In genomic region chr4:7153711-7154110, GRCh38 we compare ENCODE assay signal across 22 cellular contexts. TPM values are rescaled to one million over a fixed set of nuclear protein-coding genes. Genes with fewer than 3 reads are reported as not detected.
DNase-seq lines count a peak whose midpoint lies in the region; ATAC-seq and TF ChIP-seq lines count a peak whose summit lies in the region.
"Had no signal": no experiment of that assay in that cellular context is flagged by ENCODE, and none has a peak within 500 bp of the region (broad histone marks: within the 10 kb centered on the region; RNA-seq: fewer than 3 reads in every experiment).

No MANE protein-coding gene starts in this region.

- H3K27ac Mint-ChIP-seq in activated naive CD4-positive, alpha-beta T cell treated with anti-CD3 and anti-CD28 coated beads, Interleukin-2, amount 10 ng/mL, durations not matched to agents 7 days and 5 days = no peak overlapping the region
- H3K27ac Mint-ChIP-seq: CD4-positive, CD25-positive, alpha-beta regulatory T cell; HFFc6 had no signal

- no peaks in the 10 kb centered on the region for H3K36me3 ChIP-seq in RWPE2 (ENCODE audit: low read depth)
- no peaks in the 10 kb centered on the region for H3K36me3 ChIP-seq in lower lobe of right lung
- H3K36me3 ChIP-seq in sigmoid colon = no peaks in the 10 kb centered on the region
- no peaks in the 10 kb centered on the region for H3K36me3 ChIP-seq in brain microvascular endothelial cell (replicated peaks)
- H3K36me3 ChIP-seq: BLaER1, HAP-1, MG63 had no signal

- CTCF ChIA-PET in activated naive CD4-positive, alpha-beta T cell treated with anti-CD3 and anti-CD28 coated beads, Interleukin-2, amount 10 ng/mL, durations not matched to agents 7 days and 5 days (lab: Charles Lee) = no interaction called here

- no peaks in the 10 kb centered on the region for H3K4me1 Mint-ChIP-seq in activated naive CD4-positive, alpha-beta T cell treated with anti-CD3 and anti-CD28 coated beads, Interleukin-2, amount 10 ng/mL, durations not matched to agents 7 days and 5 days
- H3K4me1 Mint-ChIP-seq: CD4-positive, CD25-positive, alpha-beta regulatory T cell had no signal

- H3K4me3 ChIP-seq in RWPE2 (ENCODE audit: severe bottlenecking) = no peak overlapping the region
- H3K4me3 ChIP-seq in lower lobe of right lung = no peak overlapping the region
- H3K4me3 ChIP-seq in sigmoid colon = no peak overlapping the region
- H3K4me3 ChIP-seq in brain microvascular endothelial cell (ENCODE audit: low read depth, low read length) = no peak overlapping the region
- H3K4me3 ChIP-seq: BLaER1, HAP-1, MG63, SK-N-MC had no signal

- H3K4me1 ChIP-seq in RWPE2 (ENCODE audit: insufficient read depth, poor library complexity, severe bottlenecking) (peaks cover 4% of the 10 kb centered on the region), lower lobe of right lung (no peaks in the 10 kb centered on the region), sigmoid colon (peaks cover 0 to 14% (median 7%) of the 10 kb centered on the region in 4 donors)
- H3K4me1 ChIP-seq: BLaER1, HAP-1 had no signal

- no peak for ATAC-seq in RWPE2 (ENCODE audit: low read depth)
- no peak for ATAC-seq in lower lobe of right lung

- WGBS in sigmoid colon, 2 donors = 90 to 91% methylated on average over 7 of the region's 7 CpGs

- no peak overlapping the region for H3K27ac ChIP-seq in RWPE2 (ENCODE audit: poor library complexity, severe bottlenecking)
- no peak overlapping the region for H3K27ac ChIP-seq in lower lobe of right lung
- H3K27ac ChIP-seq in sigmoid colon = no peak overlapping the region
- no peak overlapping the region for H3K27ac ChIP-seq in brain microvascular endothelial cell
- H3K27ac ChIP-seq: BLaER1, SK-N-MC had no signal

- H3K4me3 Mint-ChIP-seq in activated naive CD4-positive, alpha-beta T cell treated with anti-CD3 and anti-CD28 coated beads, Interleukin-2, amount 10 ng/mL, durations not matched to agents 7 days and 5 days = no peak overlapping the region
- H3K4me3 Mint-ChIP-seq: CD4-positive, CD25-positive, alpha-beta regulatory T cell; HFFc6 had no signal

- DNase-seq in activated naive CD4-positive, alpha-beta T cell treated with anti-CD3 and anti-CD28 coated beads, Interleukin-2, amount 10 ng/mL, durations not matched to agents 7 days and 5 days = peak; percentile 17
- DNase-seq in activated naive CD4-positive, alpha-beta T cell (lab: John Stamatoyannopoulos, UW) = no peak
- DNase-seq in RWPE2 (ENCODE audit: low spot score) (peak; percentile 23), lower lobe of right lung (peak; percentile 17), sigmoid colon (peak; percentile 25), dermis blood vessel endothelial cell (no peak), NCI-H1417 treated with DMSO at 0.1 percent for 48 hours (lab: John Stamatoyannopoulos, UW) (no peak), brain microvascular endothelial cell (no peak)
- DNase-seq: CD4-positive, CD25-positive, alpha-beta regulatory T cell; GOT3; HFFc6; KG1; MG63; NCI-H1105 treated with DMSO at 0.1 percent for 48 hours; NCI-H2029; NCI-H446 treated with DMSO at 0.1 percent for 48 hours; NCI-H526 treated with DMSO at 0.1 percent for 48 hours; RPMI8226; SIG-M5 had no signal

- H3K9me3 ChIP-seq in RWPE2 (ENCODE audit: severe bottlenecking) (no peaks in the 10 kb centered on the region), lower lobe of right lung (no peaks in the 10 kb centered on the region), sigmoid colon (no peaks in the 10 kb centered on the region)
- H3K9me3 ChIP-seq: BLaER1, HAP-1, MG63 had no signal

- H3K27me3 Mint-ChIP-seq in activated naive CD4-positive, alpha-beta T cell treated with anti-CD3 and anti-CD28 coated beads, Interleukin-2, amount 10 ng/mL, durations not matched to agents 7 days and 5 days = peaks cover 44% of the 10 kb centered on the region

- no peaks in the 10 kb centered on the region for H3K9me3 Mint-ChIP-seq in activated naive CD4-positive, alpha-beta T cell treated with anti-CD3 and anti-CD28 coated beads, Interleukin-2, amount 10 ng/mL, durations not matched to agents 7 days and 5 days
- H3K9me3 Mint-ChIP-seq: HFFc6 had no signal

- intact Hi-C loops in lower lobe of right lung (cut with DNase I) (no loop called here), sigmoid colon (cut with DNase I) (no loop called here)

- no peak for TF ChIP-seq EP300 in sigmoid colon (IDR thresholded peaks at IDR 0.05)

- in situ Hi-C loops in brain microvascular endothelial cell (cut with HindIII; ENCODE audit: low pct_ligation_motif_present, low sequenced_read_pairs) = no loop called here

- TF ChIP-seq CTCF in RWPE2 (IDR thresholded peaks at IDR 0.05; ENCODE audit: poor library complexity, severe bottlenecking) (no peak), lower lobe of right lung (IDR thresholded peaks at IDR 0.05) (no peak), sigmoid colon (IDR thresholded peaks at IDR 0.05) (no peak), brain microvascular endothelial cell (IDR thresholded peaks at IDR 0.05; ENCODE audit: low read depth, low read length, missing control alignments) (no peak)

- TF ChIP-seq POLR2A in sigmoid colon (IDR thresholded peaks at IDR 0.05) = no peak

- no peaks in the 10 kb centered on the region for H3K27me3 ChIP-seq in RWPE2 (ENCODE audit: insufficient read depth, poor library complexity, severe bottlenecking)
- H3K27me3 ChIP-seq in lower lobe of right lung (ENCODE audit: low read depth) = peaks cover 4% of the 10 kb centered on the region
- H3K27me3 ChIP-seq in sigmoid colon = no peaks in the 10 kb centered on the region
- peaks cover 11% of the 10 kb centered on the region for H3K27me3 ChIP-seq in brain microvascular endothelial cell (replicated peaks)
- H3K27me3 ChIP-seq: BLaER1, MG63 had no signal

- no peaks in the 10 kb centered on the region for H3K36me3 Mint-ChIP-seq in activated naive CD4-positive, alpha-beta T cell treated with anti-CD3 and anti-CD28 coated beads, Interleukin-2, amount 10 ng/mL, durations not matched to agents 7 days and 5 days
- H3K36me3 Mint-ChIP-seq: CD4-positive, CD25-positive, alpha-beta regulatory T cell had no signal

RNA-seq across cellular contexts. Expression of gene SORCS2, which starts 38.6 kb away (rescaled TPM):
- total RNA-seq in lower lobe of right lung = 5.8 TPM
- total RNA-seq in sigmoid colon = 1 to 10 TPM; 2.0 to 6.4 (median 4.0) TPM
- polyA plus RNA-seq in sigmoid colon = 1 to 10 TPM in 1 of 3 donors, not detected in 2; 1.8 TPM
- under 0.01 and 0.05 TPM in 2 replicates for total RNA-seq in dermis blood vessel endothelial cell
- total RNA-seq: CD4-positive, CD25-positive, alpha-beta regulatory T cell had no signal
- polyA plus RNA-seq: CD4-positive, CD25-positive, alpha-beta regulatory T cell had no signal

Comparison
In these comparisons a context has a peak if more than half of its experiments do, and no peak if none do; other contexts are left out.
1. DNase-seq: peak in activated naive CD4-positive, alpha-beta T cell treated with anti-CD3 and anti-CD28 coated beads, Interleukin-2, amount 10 ng/mL, durations not matched to agents 7 days and 5 days (single experiment), RWPE2 (single experiment), lower lobe of right lung (single experiment) and sigmoid colon (single experiment); none in activated naive CD4-positive, alpha-beta T cell (0 of 4), dermis blood vessel endothelial cell (single experiment), NCI-H1417 treated with DMSO at 0.1 percent for 48 hours (single experiment) and brain microvascular endothelial cell (single experiment).